14 cellular contexts compared by ENCODE assay signal in the genomic region with DNA sequence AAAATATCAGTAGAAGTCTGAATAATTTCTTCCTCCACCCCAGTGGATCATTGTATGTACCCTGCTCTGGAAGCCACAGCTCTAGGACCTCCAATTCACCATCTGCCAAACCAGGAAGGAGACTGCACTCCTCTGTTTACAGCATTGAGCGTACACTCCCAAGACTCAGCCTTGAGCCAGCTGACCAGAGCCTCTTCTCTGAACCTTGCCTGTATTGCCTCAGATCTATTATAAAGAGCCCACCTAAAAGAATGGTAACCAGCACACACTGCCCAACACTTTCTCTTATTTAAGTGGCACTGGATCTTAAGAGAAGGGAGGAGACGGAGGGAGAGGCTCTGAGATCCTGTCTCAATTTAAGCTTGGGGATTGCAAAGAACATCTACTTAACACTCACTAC.
DNase-seq lines count a peak whose midpoint lies in the region; ATAC-seq and TF ChIP-seq lines count a peak whose summit lies in the region.
"Had no signal": no experiment of that assay in that cellular context is flagged by ENCODE, and none has a peak within 500 bp of the region (broad histone marks: within the 10 kb centered on the region; RNA-seq: fewer than 3 reads in every experiment).

No MANE protein-coding gene starts in this region.

- no peak overlapping the region for H2AK5ac ChIP-seq in mesendoderm (ENCODE audit: low read length)

- no peak overlapping the region for H3K4me3 ChIP-seq in PC-3 (ENCODE audit: low read length)
- H3K4me3 ChIP-seq in esophagus muscularis mucosa = no peak overlapping the region
- peak overlapping the region; percentile 35 for H3K4me3 ChIP-seq in psoas muscle
- no peak overlapping the region for H3K4me3 ChIP-seq in mesendoderm (ENCODE audit: low read length)
- H3K4me3 ChIP-seq: thoracic aorta had no signal

- H3K4ac ChIP-seq in mesendoderm (ENCODE audit: low read depth, low read length) = no peak overlapping the region

- no peak for TF ChIP-seq CTCF in PC-3 (conservative IDR thresholded peaks at IDR 0.05; ENCODE audit: low read depth, low read length)
- no peak for TF ChIP-seq CTCF in esophagus muscularis mucosa (IDR thresholded peaks at IDR 0.05)
- no peak for TF ChIP-seq CTCF in psoas muscle (IDR thresholded peaks at IDR 0.05)

- H3K27me3 ChIP-seq in PC-3 (ENCODE audit: low read length) (no peaks in the 10 kb centered on the region), esophagus muscularis mucosa (no peaks in the 10 kb centered on the region), psoas muscle (ENCODE audit: insufficient read depth in 3 of 3, low read length in 2 of 3) (no peaks in the 10 kb centered on the region), mesendoderm (ENCODE audit: insufficient read depth, low read length, poor library complexity) (no peaks in the 10 kb centered on the region)

- H4K20me1 ChIP-seq in PC-3 (ENCODE audit: low read length) = no peaks in the 10 kb centered on the region

- peaks cover 21% of the 10 kb centered on the region for H3K4me1 ChIP-seq in PC-3 (ENCODE audit: insufficient read depth, low read length)
- H3K4me1 ChIP-seq in esophagus muscularis mucosa = peaks cover 14 to 19% (median 18%) of the 10 kb centered on the region in 4 donors
- H3K4me1 ChIP-seq in psoas muscle = peaks cover 13% of the 10 kb centered on the region
- no peaks in the 10 kb centered on the region for H3K4me1 ChIP-seq in mesendoderm (ENCODE audit: control insufficient read depth, low read depth, low read length)

- no TSS peak for BruUV-seq in PC-3 (replicated peaks; lab: Mats Ljungman, UMichigan)

- no peak overlapping the region for H2BK5ac ChIP-seq in mesendoderm (ENCODE audit: low read length)

- H3K56ac ChIP-seq in mesendoderm (ENCODE audit: low read length) = no peak overlapping the region

- no peak overlapping the region for H3K23ac ChIP-seq in mesendoderm (ENCODE audit: low read length)

- no peaks in the 10 kb centered on the region for H3K79me2 ChIP-seq in PC-3 (ENCODE audit: low read length)
- no peaks in the 10 kb centered on the region for H3K79me2 ChIP-seq in mesendoderm (ENCODE audit: control insufficient read depth, insufficient read depth, low read length)

- H3K9ac ChIP-seq in PC-3 (ENCODE audit: low read length) (no peak overlapping the region), mesendoderm (ENCODE audit: low read length) (no peak overlapping the region)

- no peak overlapping the region for H3K18ac ChIP-seq in mesendoderm (ENCODE audit: low read length)

- intact Hi-C loops in PC-3 (cut with micrococcal nuclease) (loop anchor here (2.0 kb wide), 1 partner anchor 18 kb away; no protein-coding TSS in a partner anchor), esophagus muscularis mucosa (cut with DNase I) (no loop called here), psoas muscle (cut with DNase I) (no loop called here)

- H2BK15ac ChIP-seq in mesendoderm (replicated peaks; ENCODE audit: low read depth) = no peak overlapping the region

- no peak overlapping the region for H4K8ac ChIP-seq in mesendoderm (ENCODE audit: low read depth, low read length)

- H2AFZ ChIP-seq in PC-3 (ENCODE audit: low read length) = no peak overlapping the region

- H3K4me2 ChIP-seq in PC-3 (ENCODE audit: low read length) (peak overlapping the region; percentile 61), mesendoderm (ENCODE audit: low read length) (no peak overlapping the region)

- CTCF ChIA-PET in PC-3 (lab: Charles Lee) = interaction anchor here (0.7 kb wide), 1 partner anchor 61 kb away, joined by 4 read pairs; no protein-coding TSS in a partner anchor

- TF ChIP-seq POLR2A in esophagus muscularis mucosa (IDR thresholded peaks at IDR 0.05; ENCODE audit: low read depth) = no peak

- no peaks in the 10 kb centered on the region for H3K9me2 ChIP-seq in PC-3 (replicated peaks; ENCODE audit: low read length)

- H3K9me3 ChIP-seq in PC-3 (ENCODE audit: low read length) = no peaks in the 10 kb centered on the region
- H3K9me3 ChIP-seq in esophagus muscularis mucosa = no peaks in the 10 kb centered on the region
- no peaks in the 10 kb centered on the region for H3K9me3 ChIP-seq in psoas muscle
- H3K9me3 ChIP-seq: thoracic aorta had no signal

- no peaks in the 10 kb centered on the region for H3K79me1 ChIP-seq in mesendoderm (ENCODE audit: low read length)

- no peak overlapping the region for H2BK120ac ChIP-seq in mesendoderm (ENCODE audit: low read depth, low read length)

- TF ChIP-seq EP300 in esophagus muscularis mucosa (IDR thresholded peaks at IDR 0.05) = no peak

- ATAC-seq in PC-3 = no peak
- ATAC-seq in psoas muscle = peak; percentile 26 to 46 (median 36)
- no peak for ATAC-seq in HG03521 (IDR thresholded peaks at IDR 0.05; ENCODE audit: unreplicated experiment)

- H3F3A ChIP-seq in PC-3 (ENCODE audit: low read length, unreplicated experiment) = no peaks in the 10 kb centered on the region

- H3K36me3 ChIP-seq in PC-3 (ENCODE audit: low read depth, low read length) (no peaks in the 10 kb centered on the region), esophagus muscularis mucosa (no peaks in the 10 kb centered on the region), psoas muscle (ENCODE audit: insufficient read depth in 1 of 2, low read depth in 1 of 2) (no peaks in the 10 kb centered on the region), mesendoderm (ENCODE audit: control insufficient read depth, insufficient read depth, low read length) (no peaks in the 10 kb centered on the region)
- H3K36me3 ChIP-seq: thoracic aorta had no signal

- H4K5ac ChIP-seq in mesendoderm (ENCODE audit: low read length) = no peak overlapping the region

- peak; percentile 0 for DNase-seq in DMS53 treated with DMSO at 0.1 percent for 48 hours (lab: John Stamatoyannopoulos, UW; ENCODE audit: unreplicated experiment)
- DNase-seq in PC-3 = no peak
- DNase-seq in esophagus muscularis mucosa (ENCODE audit: extremely low spot score) = peak; percentile 64
- no peak for DNase-seq in psoas muscle
- DNase-seq in NCI-H510A treated with DMSO at 0.1 percent for 48 hours (lab: John Stamatoyannopoulos, UW) = no peak
- no peak for DNase-seq in mesendoderm
- no peak for DNase-seq in T1000 (lab: John Stamatoyannopoulos, UW)
- DNase-seq: activated CD4-positive, alpha-beta T cell treated with anti-CD3 and anti-CD28 coated beads, Interleukin-2, amount 50 U/mL, for 4 hours; activated naive CD8-positive, alpha-beta T cell treated with anti-CD3 and anti-CD28 coated beads for 36 hours; activated T-cell treated with anti-CD3 and anti-CD28 coated beads, Interleukin-2, amount 50 U/mL, for 48 hours; NCI-H1436; stimulated activated CD4-positive, alpha-beta T cell treated with anti-CD3 and anti-CD28 coated beads, Interleukin-4, amount 100 ng/mL, for 4 hours had no signal

- POLR2A ChIA-PET in PC-3 (lab: Charles Lee; ENCODE audit: unreplicated experiment) = no interaction called here

- H3K27ac ChIP-seq in PC-3 (ENCODE audit: low read length) (no peak overlapping the region), esophagus muscularis mucosa (replicated peaks in 1 of 4) (peak overlapping the region in 1 of 4 donors; percentile 34), psoas muscle (peak overlapping the region; percentile 80), mesendoderm (ENCODE audit: low read depth, low read length) (no peak overlapping the region)

- WGBS in esophagus muscularis mucosa = 64% methylated on average over 2 of the region's 2 CpGs
- WGBS in psoas muscle, 3 donors = 66 to 74% (median 70%) methylated on average over 2 of the region's 2 CpGs
- no CpG with 5 or more reads among the region's 2 CpGs for WGBS in mesendoderm (ENCODE audit: extremely low coverage, insufficient coverage, low lambda C conversion rate)

Comparison
In these comparisons a context has a peak if more than half of its experiments do, and no peak if none do; other contexts are left out.
1. DNase-seq: peak in DMS53 treated with DMSO at 0.1 percent for 48 hours (single experiment) and esophagus muscularis mucosa (single experiment); none in PC-3 (single experiment), psoas muscle (0 of 2), NCI-H510A treated with DMSO at 0.1 percent for 48 hours (single experiment), mesendoderm (single experiment) and T1000 (single experiment).
2. ATAC-seq: peak in psoas muscle (4 of 4); none in PC-3 (single experiment) and HG03521 (single experiment).